8 cellular contexts compared by ENCODE assay signal in genomic region chr16:29925173-29925804, GRCh38. TPM values are rescaled to one million over a fixed set of nuclear protein-coding genes. Genes with fewer than 3 reads are reported as not detected.
A peak's percentile ranks its signal among the peaks of the same experiment; 100 is the strongest.
DNase-seq lines count a peak whose midpoint lies in the region; ATAC-seq and TF ChIP-seq lines count a peak whose summit lies in the region.

No MANE protein-coding gene starts in this region.

- peaks cover 46% of the 10 kb centered on the region for H4K20me1 ChIP-seq in BLaER1
- H4K20me1 ChIP-seq in IMR-90 (ENCODE audit: insufficient read depth, low read length) = peaks cover 6% of the 10 kb centered on the region; the same call in 1 of the 2 replicates

- H2AFZ ChIP-seq in IMR-90 (replicated peaks; ENCODE audit: low read length, poor library complexity) = peak overlapping the region; percentile 98

- peak overlapping the region; percentile 85 for H3K4ac ChIP-seq in IMR-90 (ENCODE audit: low read depth, low read length)

- peak overlapping the region; percentile 83 for H3K14ac ChIP-seq in IMR-90 (replicated peaks; ENCODE audit: low read depth, low read length)

- H3K4me3 Mint-ChIP-seq in brain = peak overlapping the region; percentile 93 to 99 (median 97)
- peak overlapping the region; percentile 95 for H3K4me3 Mint-ChIP-seq in memory B cell

- H4K91ac ChIP-seq in IMR-90 (ENCODE audit: insufficient read depth, low read depth, low read length) = peak overlapping the region; percentile 59; the same call in 1 of the 2 replicates

- H4K8ac ChIP-seq in IMR-90 (ENCODE audit: low read depth in 2 of 2, low read length in 2 of 2) = peak overlapping the region; percentile 73 to 80; a peak in 3 of 4 replicates

- dilution Hi-C loops in IMR-90 (cut with HindIII; ENCODE audit: low sequenced_read_pairs, unreplicated experiment) = no loop called here

- POLR2A ChIA-PET in IMR-90 (lab: Charles Lee; ENCODE audit: unreplicated experiment) = interaction anchor here (0.8 to 1.5 kb wide), 2 partner anchors 10 to 25 kb away, joined by 6 to 9 read pairs; partner anchors contain the start of gene ASPHD1

- peaks cover 15% of the 10 kb centered on the region; the same call in 1 of the 2 replicates for H3K9me1 ChIP-seq in IMR-90 (ENCODE audit: insufficient read depth, low read length)

- H3K27ac ChIP-seq in BLaER1 (peak overlapping the region; percentile 90), IMR-90 (ENCODE audit: insufficient read depth, low read length) (peak overlapping the region; percentile 78), urinary bladder (ENCODE audit: low read depth) (no peak overlapping the region)

- H3K9ac ChIP-seq in BLaER1 (peak overlapping the region; percentile 86), IMR-90 (ENCODE audit: low read depth, low read length) (peak overlapping the region; percentile 88)

- H2BK5ac ChIP-seq in IMR-90 (ENCODE audit: low read depth, low read length, poor library complexity, severe bottlenecking) = peak overlapping the region; percentile 61

- no peak overlapping the region for H2BK20ac ChIP-seq in IMR-90 (ENCODE audit: low read depth, low read length)

- H3K27me3 ChIP-seq in BLaER1 (no peaks in the 10 kb centered on the region), IMR-90 (ENCODE audit: control insufficient read depth, insufficient read depth, low read length) (no peaks in the 10 kb centered on the region)

- H2AK9ac ChIP-seq in IMR-90 (replicated peaks; ENCODE audit: low read depth, low read length, poor library complexity) = peak overlapping the region; percentile 28

- peaks cover 29 to 49% of the 10 kb centered on the region in 2 experiments for H3K79me1 ChIP-seq in IMR-90 (ENCODE audit: low read depth in 1 of 2, low read length in 2 of 2)

- peak overlapping the region; percentile 8; the same call in 1 of the 2 replicates for H3K56ac ChIP-seq in IMR-90 (ENCODE audit: extremely low read depth, insufficient read depth, low read length)

- TF ChIP-seq RAD21 in IMR-90 (IDR thresholded peaks at IDR 0.05; ENCODE audit: low read length) = no peak; the same call in 1 of the 2 replicates

- H3K9me3 ChIP-seq in BLaER1 = no peaks in the 10 kb centered on the region
- H3K9me3 ChIP-seq in IMR-90 (ENCODE audit: control insufficient read depth, insufficient read depth, low read length) = no peaks in the 10 kb centered on the region

- no peaks in the 10 kb centered on the region for H3K9me3 Mint-ChIP-seq in brain
- no peaks in the 10 kb centered on the region for H3K9me3 Mint-ChIP-seq in memory B cell

- H3K4me1 Mint-ChIP-seq in brain = peaks cover 70% of the 10 kb centered on the region
- H3K4me1 Mint-ChIP-seq in memory B cell = peaks cover 29% of the 10 kb centered on the region

- H3K27me3 Mint-ChIP-seq in brain = peaks cover 7% of the 10 kb centered on the region
- no peaks in the 10 kb centered on the region for H3K27me3 Mint-ChIP-seq in memory B cell

- no peak for TF ChIP-seq CTCF in IMR-90 (conservative IDR thresholded peaks at IDR 0.05; ENCODE audit: low read depth, low read length)
- TF ChIP-seq CTCF in brain (conservative IDR thresholded peaks at IDR 0.05) = no peak

- no peak for DNase-seq in IMR-90
- DNase-seq in memory B cell (ENCODE audit: low spot score in 2 of 2) = no peak
- no peak for DNase-seq in NCI-H82 (lab: John Stamatoyannopoulos, UW)

- H3K4me2 ChIP-seq in BLaER1 (peak overlapping the region; percentile 98), IMR-90 (ENCODE audit: low read depth, low read length) (peak overlapping the region; percentile 99)

- ATAC-seq in IMR-90 (ENCODE audit: low read depth) (peak; percentile 4; the same call in 1 of the 2 replicates), memory B cell (ENCODE audit: low read depth) (no peak), GM21723 (IDR thresholded peaks at IDR 0.05; ENCODE audit: unreplicated experiment) (no peak), HG02763 (IDR thresholded peaks at IDR 0.05; ENCODE audit: unreplicated experiment) (no peak)

- intact Hi-C loops in IMR-90 (cut with micrococcal nuclease) = loop anchor here (5.0 kb wide), 2 partner anchors 47 to 72 kb away; partner anchors contain the start of genes HIRIP3, INO80E and TAOK2

- CTCF ChIA-PET in IMR-90 (lab: Yijun Ruan, JAX) = no interaction called here

- H3K36me3 Mint-ChIP-seq in brain = peaks cover 16% of the 10 kb centered on the region
- H3K36me3 Mint-ChIP-seq in memory B cell = peaks cover 14% of the 10 kb centered on the region

- H3K27ac Mint-ChIP-seq in brain (peak overlapping the region; percentile 68 to 97 (median 88)), memory B cell (peak overlapping the region; percentile 95)

- H3K4me3 ChIP-seq in BLaER1 = peak overlapping the region; percentile 99
- peak overlapping the region; percentile 79 for H3K4me3 ChIP-seq in IMR-90 (ENCODE audit: insufficient read depth, low read depth, low read length)
- peak overlapping the region; percentile 90 for H3K4me3 ChIP-seq in urinary bladder (ENCODE audit: low read depth, low read length)

- 0% methylated on average over 7 of the region's 14 CpGs; no CpG with 5 or more reads in 1 of the 2 experiments for WGBS in IMR-90 (ENCODE audit: extremely low coverage in 2 of 2, insufficient read length in 1 of 2), 2 experiments
- under 1% methylated on average over 14 of the region's 14 CpGs for WGBS in urinary bladder

- no peak overlapping the region for H2BK120ac ChIP-seq in IMR-90 (ENCODE audit: low read depth, low read length)

- H2BK15ac ChIP-seq in IMR-90 (ENCODE audit: low read depth, low read length) = 0 out of 3 replicates have a peak overlapping the region, but pooled peaks have one; percentile 15

- H4K5ac ChIP-seq in IMR-90 (ENCODE audit: low read depth, low read length) = no peak overlapping the region

- H3K23ac ChIP-seq in IMR-90 (ENCODE audit: low read depth, low read length) = peak overlapping the region; percentile 19

- no TSS peak for BruUV-seq in IMR-90 (replicated peaks; lab: Mats Ljungman, UMichigan)

- TF ChIP-seq POLR2A in IMR-90 (IDR thresholded peaks at IDR 0.05; ENCODE audit: low read depth, low read length) = no peak

- H3K36me3 ChIP-seq in BLaER1 (peaks cover 34% of the 10 kb centered on the region), IMR-90 (ENCODE audit: control insufficient read depth, insufficient read depth, low read length) (peaks cover 11% of the 10 kb centered on the region), urinary bladder (ENCODE audit: insufficient read depth) (no peaks in the 10 kb centered on the region)

- H3K4me1 ChIP-seq in BLaER1 (peaks cover 34% of the 10 kb centered on the region), IMR-90 (ENCODE audit: control insufficient read depth, insufficient read depth, low read length) (peaks cover 10% of the 10 kb centered on the region), urinary bladder (ENCODE audit: insufficient read depth) (no peaks in the 10 kb centered on the region)

- in situ Hi-C loops in IMR-90 (cut with MboI; ENCODE audit: low sequenced_read_pairs) = no loop called here

- no peak overlapping the region for H3K18ac ChIP-seq in IMR-90 (ENCODE audit: low read depth, low read length)

- peak overlapping the region; percentile 93 for H2AK5ac ChIP-seq in IMR-90 (ENCODE audit: low read depth, low read length)

TF ChIP-seq in IMR-90, 13 proteins besides CTCF, POLR2A, EP300 and RAD21 (continues in another document):
- TF ChIP-seq NFE2L2 (IDR thresholded peaks at IDR 0.05; ENCODE audit: low read depth, low read length) (no peak), CEBPB (IDR thresholded peaks at IDR 0.05; ENCODE audit: low read depth, low read length) (no peak), CHD1 (IDR thresholded peaks at IDR 0.05; ENCODE audit: low read depth, low read length) (no peak), MAZ (IDR thresholded peaks at IDR 0.05; ENCODE audit: borderline replicate concordance, low read depth, low read length) (no peak)

RNA-seq across cellular contexts. Expression of gene KCTD13, which starts 0.7 kb away (rescaled TPM):
- total RNA-seq in IMR-90 (2012; rRNA removed) (3.1 and 4.1 TPM in 2 replicates), urinary bladder (10.4 TPM)
- polyA plus RNA-seq in IMR-90 (2012; rRNA removed) (20.7 and 22.2 TPM in 2 replicates), brain (ENCODE audit: insufficient read depth, low read depth, low replicate concordance) (61.7 TPM), urinary bladder (20.9 TPM)
- polyA plus RNA-seq in IMR-90 (2012; cell fraction: cytosol; rRNA removed) = 19.7 and 25.2 TPM in 2 replicates
- 81.0 and 169 TPM in 2 replicates for polyA plus RNA-seq in IMR-90 (2012; cell fraction: nucleus; rRNA removed; ENCODE audit: low replicate concordance)

RNA-seq across cellular contexts. Expression of gene ASPHD1, which starts 25.0 kb away (rescaled TPM):
- total RNA-seq in IMR-90 (2012; rRNA removed) = 4.1 and 4.2 TPM in 2 replicates
- 14.5 and 15.7 TPM in 2 replicates for polyA plus RNA-seq in IMR-90 (2012; rRNA removed)
- 11.4 and 18.3 TPM in 2 replicates for polyA plus RNA-seq in IMR-90 (2012; cell fraction: cytosol; rRNA removed)
- 7.8 and 18.8 TPM in 2 replicates for polyA plus RNA-seq in IMR-90 (2012; cell fraction: nucleus; rRNA removed; ENCODE audit: low replicate concordance)
- polyA plus RNA-seq in brain (ENCODE audit: insufficient read depth, low read depth, low replicate concordance) = 115 TPM
- total RNA-seq in urinary bladder = 0.16 TPM
- 1.1 TPM for polyA plus RNA-seq in urinary bladder

RNA-seq across cellular contexts. Expression of gene SEZ6L2, which starts 25.9 kb away (rescaled TPM):
- total RNA-seq in IMR-90 (2012; rRNA removed) (0.72 and 0.83 TPM in 2 replicates), urinary bladder (7.7 TPM)
- polyA plus RNA-seq in IMR-90 (2012; rRNA removed) (10.0 and 10.5 TPM in 2 replicates), brain (ENCODE audit: insufficient read depth, low read depth, low replicate concordance) (187 TPM), urinary bladder (1.5 TPM)
- 8.2 and 18.4 TPM in 2 replicates for polyA plus RNA-seq in IMR-90 (2012; cell fraction: cytosol; rRNA removed)
- 5.8 and 12.6 TPM in 2 replicates for polyA plus RNA-seq in IMR-90 (2012; cell fraction: nucleus; rRNA removed; ENCODE audit: low replicate concordance)

RNA-seq across cellular contexts. Expression of gene TMEM219, which starts 36.6 kb away (rescaled TPM):
- 44.2 and 47.0 TPM in 2 replicates for total RNA-seq in IMR-90 (2012; rRNA removed)
- polyA plus RNA-seq in IMR-90 (2012; rRNA removed) = 94.3 and 95.3 TPM in 2 replicates
- polyA plus RNA-seq in IMR-90 (2012; cell fraction: cytosol; rRNA removed) = 99.2 and 135 TPM in 2 replicates
- polyA plus RNA-seq in IMR-90 (2012; cell fraction: nucleus; rRNA removed; ENCODE audit: low replicate concordance) = 191 TPM in 2 replicates
- polyA plus RNA-seq in brain (ENCODE audit: insufficient read depth, low read depth, low replicate concordance) = 244 TPM
- total RNA-seq in urinary bladder = 43.1 TPM
- 120 TPM for polyA plus RNA-seq in urinary bladder

RNA-seq across cellular contexts. Expression of gene TAOK2, which starts 48.4 kb away (rescaled TPM):
- total RNA-seq in IMR-90 (2012; rRNA removed) = 31.7 and 32.8 TPM in 2 replicates
- polyA plus RNA-seq in IMR-90 (2012; rRNA removed) = 23.0 and 26.4 TPM in 2 replicates
- 19.4 and 23.3 TPM in 2 replicates for polyA plus RNA-seq in IMR-90 (2012; cell fraction: cytosol; rRNA removed)
- 59.5 and 117 TPM in 2 replicates for polyA plus RNA-seq in IMR-90 (2012; cell fraction: nucleus; rRNA removed; ENCODE audit: low replicate concordance)
- 45.4 TPM for polyA plus RNA-seq in brain (ENCODE audit: insufficient read depth, low read depth, low replicate concordance)
- total RNA-seq in urinary bladder = 35.6 TPM
- polyA plus RNA-seq in urinary bladder = 37.9 TPM
